In the genomic region with DNA sequence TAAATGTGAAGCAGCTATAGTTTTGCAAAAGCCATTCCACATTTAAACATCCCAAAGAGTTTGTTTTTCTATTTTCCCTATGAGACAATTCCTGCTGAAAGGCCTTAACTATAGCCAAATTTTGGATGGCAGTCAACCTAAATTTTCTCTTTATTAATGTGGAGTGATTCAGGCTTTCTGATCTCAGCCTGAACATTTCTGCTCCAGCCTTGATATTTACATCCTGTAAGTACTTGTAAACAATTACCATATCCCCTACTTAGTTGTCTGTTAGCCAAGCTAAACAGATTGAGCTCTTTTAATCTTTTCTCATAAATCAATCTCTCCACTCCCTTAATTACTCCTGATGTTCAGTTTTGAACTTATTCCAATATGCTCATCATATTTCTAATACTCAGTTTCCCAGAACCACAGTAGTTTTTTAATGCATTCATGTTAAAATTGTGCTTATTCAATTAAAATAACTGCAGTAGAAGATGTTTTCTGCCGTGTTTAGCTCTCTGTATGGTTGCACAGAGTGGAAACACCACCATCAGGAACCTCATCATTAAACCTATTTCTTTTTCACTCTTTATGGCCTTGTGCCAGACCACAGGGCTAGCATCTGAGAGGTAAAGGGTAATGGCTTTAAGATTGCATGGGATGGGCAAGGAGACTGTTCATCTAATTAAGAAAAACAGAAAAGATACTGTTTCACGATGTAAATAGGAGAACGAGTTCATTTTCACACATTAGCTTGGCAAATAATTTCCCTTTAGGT, we compare ENCODE assay signal across 1 cellular context.
TF ChIP-seq lines count a peak whose summit lies in the region.

No MANE protein-coding gene starts in this region.

TF ChIP-seq in SK-N-SH, 30 proteins besides CTCF, POLR2A, EP300 and RAD21 (continued from another document):
- TF ChIP-seq USF1 (IDR thresholded peaks at IDR 0.05; ENCODE audit: borderline replicate concordance, low read depth) (no peak), GABPA (IDR thresholded peaks at IDR 0.05; ENCODE audit: low read depth) (no peak), JUND (IDR thresholded peaks at IDR 0.05) (no peak), MEF2A (IDR thresholded peaks at IDR 0.05; ENCODE audit: borderline replicate concordance, low read depth) (no peak), CHD2 (IDR thresholded peaks at IDR 0.05; ENCODE audit: low read length, partially characterized antibody) (no peak), POLR2AphosphoS5 (IDR thresholded peaks at IDR 0.05; ENCODE audit: low read depth, low read length) (no peak)
- TF ChIP-seq, protein P1, sequence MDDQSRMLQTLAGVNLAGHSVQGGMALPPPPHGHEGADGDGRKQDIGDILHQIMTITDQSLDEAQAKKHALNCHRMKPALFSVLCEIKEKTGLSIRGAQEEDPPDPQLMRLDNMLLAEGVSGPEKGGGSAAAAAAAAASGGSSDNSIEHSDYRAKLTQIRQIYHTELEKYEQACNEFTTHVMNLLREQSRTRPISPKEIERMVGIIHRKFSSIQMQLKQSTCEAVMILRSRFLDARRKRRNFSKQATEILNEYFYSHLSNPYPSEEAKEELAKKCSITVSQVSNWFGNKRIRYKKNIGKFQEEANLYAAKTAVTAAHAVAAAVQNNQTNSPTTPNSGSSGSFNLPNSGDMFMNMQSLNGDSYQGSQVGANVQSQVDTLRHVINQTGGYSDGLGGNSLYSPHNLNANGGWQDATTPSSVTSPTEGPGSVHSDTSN (IDR thresholded peaks at IDR 0.05): no peak
